Comparison of ENCODE assay signal across 18 cellular contexts in genomic region chr10:133568287-133568614, GRCh38.
"Had no signal": no experiment of that assay in that cellular context is flagged by ENCODE, and none has a peak within 500 bp of the region (broad histone marks: within the 10 kb centered on the region; RNA-seq: fewer than 3 reads in every experiment).

No MANE protein-coding gene starts in this region.

- DNase-seq: colonic mucosa; cortex of kidney; effector CD8-positive, alpha-beta T cell; effector memory CD8-positive, alpha-beta T cell; endodermal cell; erythroblast; foreskin keratinocyte; heart left ventricle; hypothalamus; immature natural killer cell; islet precursor cell; kidney glomerular epithelial cell; left colon; left ventricle myocardium inferior; mammary epithelial cell; mesendoderm; midbrain; naive thymus-derived CD4-positive, alpha-beta T cell had no signal
